Comparison of ENCODE assay signal across 13 cellular contexts in genomic region chr16:68298312-68298711, GRCh38. TPM values are rescaled to one million over a fixed set of nuclear protein-coding genes. Genes with fewer than 3 reads are reported as not detected.
A peak's percentile ranks its signal among the peaks of the same experiment; 100 is the strongest.
DNase-seq lines count a peak whose midpoint lies in the region; ATAC-seq and TF ChIP-seq lines count a peak whose summit lies in the region.
"Had no signal": no experiment of that assay in that cellular context is flagged by ENCODE, and none has a peak within 500 bp of the region (broad histone marks: within the 10 kb centered on the region; RNA-seq: fewer than 3 reads in every experiment).

No MANE protein-coding gene starts in this region.

- POLR2A ChIA-PET in WTC11 (lab: Charles Lee), result no interaction called here

- no peak for DNase-seq in activated CD8-positive, alpha-beta memory T cell treated with anti-CD3 and anti-CD28 coated beads, Interleukin-2, amount 10 ng/mL, durations not matched to agents 7 days and 5 days
- no peak for DNase-seq in activated CD8-positive, alpha-beta memory T cell treated with anti-CD3 and anti-CD28 coated beads, Interleukin-2, amount 50 U/mL, for 48 hours
- no peak for DNase-seq in WTC11 (ENCODE audit: low spot score)
- no peak for DNase-seq in esophagus squamous epithelium (lab: John Stamatoyannopoulos, UW)
- no peak for DNase-seq in upper lobe of right lung
- DNase-seq: activated gamma-delta T cell treated with Interleukin-2 at 50 U/mL for 16 hours, DMS153, NCI-H2107 had no signal

- intact Hi-C loops in esophagus squamous epithelium (cut with DNase I), result loop anchor here (10.0 kb wide), 1 partner anchor 56 kb away; no protein-coding TSS in a partner anchor
- intact Hi-C loops in upper lobe of right lung (cut with DNase I), result no loop called here

- 84 to 100% methylated on average over 1 to 3 of the region's 3 CpGs for WGBS in esophagus squamous epithelium, 2 donors

- no peak for ATAC-seq in activated CD8-positive, alpha-beta memory T cell treated with anti-CD3 and anti-CD28 coated beads, Interleukin-2, amount 10 ng/mL, durations not matched to agents 7 days and 5 days
- no peak for ATAC-seq in WTC11
- no peak for ATAC-seq in upper lobe of right lung
- no peak for ATAC-seq in HG02678 (IDR thresholded peaks at IDR 0.05; ENCODE audit: unreplicated experiment)
- ATAC-seq in GM21515 (IDR thresholded peaks at IDR 0.05; ENCODE audit: unreplicated experiment), result no peak

- no peak overlapping the region for H3K4me3 Mint-ChIP-seq in activated CD8-positive, alpha-beta memory T cell treated with anti-CD3 and anti-CD28 coated beads, Interleukin-2, amount 10 ng/mL, durations not matched to agents 7 days and 5 days
- H3K4me3 Mint-ChIP-seq in WTC11, result no peak overlapping the region

- H3K36me3 Mint-ChIP-seq in activated CD8-positive, alpha-beta memory T cell treated with anti-CD3 and anti-CD28 coated beads, Interleukin-2, amount 10 ng/mL, durations not matched to agents 7 days and 5 days, result peaks cover 56% of the 10 kb centered on the region
- H3K36me3 Mint-ChIP-seq in WTC11, result peaks cover 51% of the 10 kb centered on the region

- H3K9me3 Mint-ChIP-seq in activated CD8-positive, alpha-beta memory T cell treated with anti-CD3 and anti-CD28 coated beads, Interleukin-2, amount 10 ng/mL, durations not matched to agents 7 days and 5 days (ENCODE audit: low read depth), result no peaks in the 10 kb centered on the region
- H3K9me3 Mint-ChIP-seq in WTC11, result no peaks in the 10 kb centered on the region

- H3K27ac Mint-ChIP-seq in activated CD8-positive, alpha-beta memory T cell treated with anti-CD3 and anti-CD28 coated beads, Interleukin-2, amount 10 ng/mL, durations not matched to agents 7 days and 5 days, result peak overlapping the region; percentile 20
- H3K27ac Mint-ChIP-seq in WTC11, result 0 out of 2 replicates have a peak overlapping the region, but pooled peaks have one; percentile 11

- no peak overlapping the region for H3K4me3 ChIP-seq in esophagus squamous epithelium
- no peak overlapping the region for H3K4me3 ChIP-seq in skin epidermis
- H3K4me3 ChIP-seq in upper lobe of right lung, result no peak overlapping the region
- H3K4me3 ChIP-seq: A549 had no signal

- H3K4me1 Mint-ChIP-seq in activated CD8-positive, alpha-beta memory T cell treated with anti-CD3 and anti-CD28 coated beads, Interleukin-2, amount 10 ng/mL, durations not matched to agents 7 days and 5 days, result peaks cover 2% of the 10 kb centered on the region
- no peaks in the 10 kb centered on the region; the same call in 1 of the 2 replicates for H3K4me1 Mint-ChIP-seq in WTC11

- H3K4me1 ChIP-seq in esophagus squamous epithelium (peaks cover 0 to 30% (median 27%) of the 10 kb centered on the region in 3 donors), upper lobe of right lung (no peaks in the 10 kb centered on the region)

- H3K9me3 ChIP-seq in esophagus squamous epithelium (no peaks in the 10 kb centered on the region), upper lobe of right lung (no peaks in the 10 kb centered on the region)
- H3K9me3 ChIP-seq: A549, neutrophil had no signal

- H3K27me3 ChIP-seq in esophagus squamous epithelium (no peaks in the 10 kb centered on the region), upper lobe of right lung (no peaks in the 10 kb centered on the region)
- H3K27me3 ChIP-seq: neutrophil had no signal

- H3K27me3 Mint-ChIP-seq in activated CD8-positive, alpha-beta memory T cell treated with anti-CD3 and anti-CD28 coated beads, Interleukin-2, amount 10 ng/mL, durations not matched to agents 7 days and 5 days, result no peaks in the 10 kb centered on the region
- H3K27me3 Mint-ChIP-seq in WTC11 (ENCODE audit: low read depth), result no peaks in the 10 kb centered on the region

- no peak for TF ChIP-seq CTCF in WTC11 (IDR thresholded peaks at IDR 0.05)
- TF ChIP-seq CTCF in esophagus squamous epithelium (IDR thresholded peaks at IDR 0.05), result no peak
- TF ChIP-seq CTCF in upper lobe of right lung (IDR thresholded peaks at IDR 0.05), result no peak

- H3K36me3 ChIP-seq in esophagus squamous epithelium (peaks cover 14 to 100% (median 50%) of the 10 kb centered on the region in 3 donors), upper lobe of right lung (peaks cover 98% of the 10 kb centered on the region)

- peak overlapping the region; percentile 49 to 70 (median 67) for H3K27ac ChIP-seq in esophagus squamous epithelium
- H3K27ac ChIP-seq in skin epidermis, result peak overlapping the region in 16 of 21 experiments; percentile 5 to 71 (median 29)
- H3K27ac ChIP-seq in upper lobe of right lung, result no peak overlapping the region
- H3K27ac ChIP-seq: A549, neutrophil had no signal

- no peak for TF ChIP-seq POLR2A in esophagus squamous epithelium (IDR thresholded peaks at IDR 0.05)

- CTCF ChIA-PET in activated CD8-positive, alpha-beta memory T cell treated with anti-CD3 and anti-CD28 coated beads, Interleukin-2, amount 10 ng/mL, durations not matched to agents 7 days and 5 days (lab: Charles Lee), result interaction anchor here (2.6 to 3.3 kb wide), 2 partner anchors 12 to 36 kb away, joined by 11 to 25 read pairs; partner anchors contain the start of genes PRMT7, SLC7A6 and SLC7A6OS
- CTCF ChIA-PET in WTC11 (lab: Charles Lee), result no interaction called here

TF ChIP-seq in WTC11, 78 proteins besides CTCF, POLR2A, EP300 and RAD21 (continues in another document):
- no peak for TF ChIP-seq ESRRA (CRISPR knock-in tag; IDR thresholded peaks at IDR 0.05; ENCODE audit: borderline replicate concordance)
- no peak for TF ChIP-seq ZNF232 (CRISPR knock-in tag; IDR thresholded peaks at IDR 0.05)
- TF ChIP-seq ZNF263 (CRISPR knock-in tag; IDR thresholded peaks at IDR 0.05; ENCODE audit: low read depth), result no peak
- TF ChIP-seq MYBL2 (CRISPR knock-in tag; IDR thresholded peaks at IDR 0.05), result no peak
- TF ChIP-seq ATF6 (CRISPR knock-in tag; IDR thresholded peaks at IDR 0.05), result no peak
- no peak for TF ChIP-seq IRF1 (CRISPR knock-in tag; IDR thresholded peaks at IDR 0.05)
- no peak for TF ChIP-seq ZBTB21 (CRISPR knock-in tag; IDR thresholded peaks at IDR 0.05; ENCODE audit: borderline replicate concordance)
- no peak for TF ChIP-seq ZNF425 (CRISPR knock-in tag; conservative IDR thresholded peaks at IDR 0.05)
- TF ChIP-seq ZNF396 (CRISPR knock-in tag; IDR thresholded peaks at IDR 0.05; ENCODE audit: borderline replicate concordance), result no peak

RNA-seq across cellular contexts. Expression of gene SLC7A6OS, which starts 12.4 kb away (rescaled TPM):
- total RNA-seq in activated CD8-positive, alpha-beta memory T cell treated with anti-CD3 and anti-CD28 coated beads, Interleukin-2, amount 10 ng/mL, durations not matched to agents 7 days and 5 days, result 10 to 100 TPM; 29.8 to 30.8 TPM
- total RNA-seq in WTC11 (2021), result 20.5 to 22.6 TPM (median 20.7 TPM) in 3 replicates
- total RNA-seq in esophagus squamous epithelium, result 10 to 100 TPM in 1 of 4 donors, 1 to 10 TPM in 3; 4.5 to 16.2 (median 6.7) TPM
- total RNA-seq in upper lobe of right lung, result 18.8 TPM

RNA-seq across cellular contexts. Expression of gene PRMT7, which starts 12.5 kb away (rescaled TPM):
- total RNA-seq in activated CD8-positive, alpha-beta memory T cell treated with anti-CD3 and anti-CD28 coated beads, Interleukin-2, amount 10 ng/mL, durations not matched to agents 7 days and 5 days, result 10 to 100 TPM; 60.9 to 73.9 TPM
- 50.3 to 59.3 TPM (median 52.5 TPM) in 3 replicates for total RNA-seq in WTC11 (2021)
- total RNA-seq in esophagus squamous epithelium, result 10 to 100 TPM; 15.2 to 35.7 (median 21.2) TPM
- total RNA-seq in upper lobe of right lung, result 30.0 TPM

RNA-seq across cellular contexts. Expression of gene SLC7A6, which starts 34.0 kb away (rescaled TPM):
- 10 to 100 TPM; 73.3 to 99.5 TPM for total RNA-seq in activated CD8-positive, alpha-beta memory T cell treated with anti-CD3 and anti-CD28 coated beads, Interleukin-2, amount 10 ng/mL, durations not matched to agents 7 days and 5 days
- 27.4 TPM in 3 replicates for total RNA-seq in WTC11 (2021)
- total RNA-seq in esophagus squamous epithelium, result 10 to 100 TPM in 1 of 4 donors, 1 to 10 TPM in 3; 5.7 to 28.2 (median 7.9) TPM
- 61.9 TPM for total RNA-seq in upper lobe of right lung

RNA-seq across cellular contexts. Expression of gene PLA2G15, which starts 53.1 kb away (rescaled TPM):
- 1 to 10 TPM; 8.4 to 9.3 TPM for total RNA-seq in activated CD8-positive, alpha-beta memory T cell treated with anti-CD3 and anti-CD28 coated beads, Interleukin-2, amount 10 ng/mL, durations not matched to agents 7 days and 5 days
- total RNA-seq in WTC11 (2021) (9.4 to 10.2 TPM (median 9.8 TPM) in 3 replicates), esophagus squamous epithelium (1 to 10 TPM; 3.3 to 9.8 (median 6.6) TPM), upper lobe of right lung (30.4 TPM)
